ENCODE assay signal across 21 cellular contexts in genomic region chr2:199819746-199820145, GRCh38. TPM values are rescaled to one million over a fixed set of nuclear protein-coding genes. Genes with fewer than 3 reads are reported as not detected.
DNase-seq lines count a peak whose midpoint lies in the region; ATAC-seq and TF ChIP-seq lines count a peak whose summit lies in the region.
"Had no signal": no experiment of that assay in that cellular context is flagged by ENCODE, and none has a peak within 500 bp of the region (broad histone marks: within the 10 kb centered on the region; RNA-seq: fewer than 3 reads in every experiment).

No MANE protein-coding gene starts in this region.

- TF ChIP-seq CTCF in esophagus muscularis mucosa (IDR thresholded peaks at IDR 0.05): no peak

- DNase-seq in NOMO-1 treated with DMSO at 0.1 percent for 48 hours (lab: John Stamatoyannopoulos, UW; ENCODE audit: unreplicated experiment): peak; percentile 31
- no peak for DNase-seq in NOMO-1 treated with dmso at 0.1 percent for 144 hours (lab: John Stamatoyannopoulos, UW; ENCODE audit: unreplicated experiment)
- peak; percentile 42 for DNase-seq in MV-4-11 (lab: John Stamatoyannopoulos, UW)
- DNase-seq in fibroblast of peridontal ligament (ENCODE audit: extremely low read depth): peak; percentile 91
- DNase-seq in ureter (ENCODE audit: low spot score): no peak
- DNase-seq in esophagus muscularis mucosa (ENCODE audit: extremely low spot score): no peak
- DNase-seq: 8988T; AML-193; CD8-positive, alpha-beta memory T cell; KG1; NCI-H1417; NCI-H187; NCI-H446 treated with DMSO at 0.1 percent for 48 hours; NCI-H526 treated with DMSO at 0.1 percent for 48 hours; PC-3; Right ventricle myocardium superior had no signal

- no peak overlapping the region for H3K27ac ChIP-seq in esophagus muscularis mucosa (replicated peaks in 1 of 4)
- H3K27ac ChIP-seq: C4-2B, HL-60 had no signal

- no peaks in the 10 kb centered on the region for H3K36me3 ChIP-seq in esophagus muscularis mucosa
- H3K36me3 ChIP-seq: HAP-1 had no signal

- TF ChIP-seq EP300 in esophagus muscularis mucosa (IDR thresholded peaks at IDR 0.05): no peak

- H3K9me3 ChIP-seq in esophagus muscularis mucosa: no peaks in the 10 kb centered on the region
- H3K9me3 ChIP-seq: HAP-1 had no signal

- no peak for ATAC-seq in GM18861 (IDR thresholded peaks at IDR 0.05; ENCODE audit: unreplicated experiment)
- ATAC-seq: PC-3 had no signal

- H3K4me1 ChIP-seq in esophagus muscularis mucosa: peaks cover 0 to 7% (median 5%) of the 10 kb centered on the region in 4 donors
- H3K4me1 ChIP-seq: HAP-1 had no signal

- no peaks in the 10 kb centered on the region for H3K27me3 ChIP-seq in esophagus muscularis mucosa

- intact Hi-C loops in esophagus muscularis mucosa (cut with DNase I): no loop called here

- no peak for TF ChIP-seq POLR2A in esophagus muscularis mucosa (IDR thresholded peaks at IDR 0.05; ENCODE audit: low read depth)

- H3K4me3 ChIP-seq in esophagus muscularis mucosa: no peak overlapping the region
- H3K4me3 ChIP-seq: GM23338, HAP-1 had no signal

RNA-seq across cellular contexts. Expression of gene FTCDNL1, which starts 31.2 kb away (rescaled TPM):
- 1.5 TPM for total RNA-seq in ureter
- 1 to 10 TPM; 1.2 to 5.3 (median 2.0) TPM for total RNA-seq in esophagus muscularis mucosa

Comparison
In these comparisons a context has a peak if more than half of its experiments do, and no peak if none do; other contexts are left out.
1. DNase-seq: peak in NOMO-1 treated with DMSO at 0.1 percent for 48 hours (single experiment), MV-4-11 (single experiment) and fibroblast of peridontal ligament (single experiment); none in NOMO-1 treated with dmso at 0.1 percent for 144 hours (single experiment), ureter (single experiment) and esophagus muscularis mucosa (single experiment).